Comparison of ENCODE assay signal across 24 cellular contexts in the genomic region with DNA sequence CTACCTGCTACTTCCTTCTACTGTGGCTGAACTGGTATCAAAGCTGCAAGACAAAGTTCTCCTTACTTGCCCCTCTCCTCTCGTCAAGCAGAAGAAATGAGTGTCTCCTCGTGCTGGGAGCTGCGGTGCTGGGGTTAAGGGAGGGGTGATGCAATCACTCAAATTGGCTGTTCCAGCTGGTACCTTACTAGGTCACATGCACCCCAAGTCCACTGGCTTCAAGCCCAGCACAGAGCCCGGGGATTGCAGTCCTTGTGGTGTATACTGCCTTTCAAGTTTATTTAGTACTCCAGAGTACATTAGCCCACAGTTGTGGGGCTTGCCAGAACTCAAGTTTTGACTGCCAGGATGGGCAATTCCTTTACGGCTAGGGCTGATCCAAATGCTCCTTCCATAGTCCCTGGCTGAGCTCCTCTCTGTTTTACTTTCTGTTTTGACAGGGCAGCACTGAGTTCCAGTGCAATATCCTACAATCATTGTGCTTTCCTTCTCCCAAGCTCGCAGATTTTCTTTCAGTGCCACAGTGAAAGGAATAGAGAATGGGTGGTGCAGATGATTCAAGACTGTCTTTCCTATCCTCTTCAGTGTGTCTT.
DNase-seq lines count a peak whose midpoint lies in the region; ATAC-seq and TF ChIP-seq lines count a peak whose summit lies in the region.
"Had no signal": no experiment of that assay in that cellular context is flagged by ENCODE, and none has a peak within 500 bp of the region (broad histone marks: within the 10 kb centered on the region; RNA-seq: fewer than 3 reads in every experiment).

No MANE protein-coding gene starts in this region.

- H3K27me3 ChIP-seq in upper lobe of left lung = no peaks in the 10 kb centered on the region
- H3K27me3 ChIP-seq in H7 (ENCODE audit: control insufficient read depth, insufficient read depth, low read length) = no peaks in the 10 kb centered on the region
- H3K27me3 ChIP-seq: ovary had no signal

- no peaks in the 10 kb centered on the region for H3K36me3 ChIP-seq in upper lobe of left lung
- no peaks in the 10 kb centered on the region for H3K36me3 ChIP-seq in H7 (replicated peaks; ENCODE audit: control insufficient read depth, insufficient read depth, low read length)
- H3K36me3 ChIP-seq: ovary had no signal

- H3K4me3 ChIP-seq in upper lobe of left lung (no peak overlapping the region), H7 (ENCODE audit: insufficient read depth, low read depth, low read length) (no peak overlapping the region)
- H3K4me3 ChIP-seq: GM23248, ovary had no signal

- intact Hi-C loops in Right ventricle myocardium superior (cut with DNase I) (no loop called here), cardiac septum (cut with DNase I) (no loop called here)

- 31 to 49% methylated on average over 5 to 6 of the region's 6 CpGs for WGBS in upper lobe of left lung, 2 donors

- H3K27ac ChIP-seq in upper lobe of left lung = no peak overlapping the region
- H3K27ac ChIP-seq: C4-2B, GM23248, ovary had no signal

- no peak for TF ChIP-seq POLR2A in erythroblast (IDR thresholded peaks at IDR 0.05; ENCODE audit: low read length)
- no peak for TF ChIP-seq POLR2A in upper lobe of left lung (IDR thresholded peaks at IDR 0.05)

- DNase-seq in Right ventricle myocardium superior = peak; percentile 55
- no peak for DNase-seq in cardiac septum (ENCODE audit: low spot score)
- peak; percentile 32 for DNase-seq in NCI-H69 (lab: John Stamatoyannopoulos, UW)
- peak; percentile 3 to 32 for DNase-seq in erythroblast (lab: John Stamatoyannopoulos, UW)
- peak in 1 of 2 donors; percentile 79 for DNase-seq in upper lobe of left lung
- no peak for DNase-seq in NCI-H2107 treated with DMSO at 0.1 percent for 48 hours (lab: John Stamatoyannopoulos, UW; ENCODE audit: unreplicated experiment)
- no peak for DNase-seq in H7
- DNase-seq in NCI-H187 (lab: John Stamatoyannopoulos, UW) = no peak
- DNase-seq: activated CD4-positive, alpha-beta T cell treated with anti-CD3 and anti-CD28 coated beads for 1 hour; activated CD8-positive, alpha-beta memory T cell treated with anti-CD3 and anti-CD28 coated beads for 24 hours; activated naive CD4-positive, alpha-beta T cell treated with Interleukin-2 at 50 U/mL for 16 hours; activated T-cell treated with anti-CD3 and anti-CD28 coated beads, Interleukin-2, amount 50 U/mL, for 4 hours; amniotic stem cell; central memory CD4-positive, alpha-beta T cell; GM23248; hippocampal formation; KBM-7; natural killer cell; NCI-H1417; NCI-H526 treated with DMSO at 0.1 percent for 48 hours; OCI-M1; ovary had no signal

- no peak for TF ChIP-seq CTCF in upper lobe of left lung (IDR thresholded peaks at IDR 0.05)

- no peak for TF ChIP-seq EP300 in upper lobe of left lung (IDR thresholded peaks at IDR 0.05)

- no peaks in the 10 kb centered on the region for H3K9me3 ChIP-seq in upper lobe of left lung
- H3K9me3 ChIP-seq: ovary had no signal

- no peaks in the 10 kb centered on the region for H3K4me1 ChIP-seq in upper lobe of left lung

- ATAC-seq in Right ventricle myocardium superior (ENCODE audit: poor library complexity) (no peak), upper lobe of left lung (ENCODE audit: low FRiP score in 2 of 2) (peak; percentile 56 to 66)
- ATAC-seq: activated T-cell treated with anti-CD3 and anti-CD28 coated beads, Interleukin-2, amount 50 U/mL, for 4 hours; natural killer cell; sciatic nerve had no signal

Comparison
In these comparisons a context has a peak if more than half of its experiments do, and no peak if none do; other contexts are left out.
1. DNase-seq: peak in Right ventricle myocardium superior (single experiment), NCI-H69 (single experiment) and erythroblast (2 of 2); none in cardiac septum (single experiment), NCI-H2107 treated with DMSO at 0.1 percent for 48 hours (single experiment), H7 (single experiment) and NCI-H187 (0 of 2).